Comparison of ENCODE assay signal across 1 cellular context in genomic region chr4:127963633-127964398, GRCh38.
TF ChIP-seq lines count a peak whose summit lies in the region.
"Not testable (repeated sequence)": the region's sequence is repeated elsewhere in the genome, so short reads cannot be mapped to it uniquely, and the experiment has no call there.

No MANE protein-coding gene starts in this region.

TF ChIP-seq in HepG2, 621 proteins besides CTCF, POLR2A, EP300 and RAD21:
- TF ChIP-seq FOXK2 (IDR thresholded peaks at IDR 0.05) (0 out of 2 replicates have a peak, but pooled peaks have one; percentile 25), DZIP1 (CRISPR knock-in tag; IDR thresholded peaks at IDR 0.05) (0 out of 2 replicates have a peak, but pooled peaks have one; percentile 38), CREB1 (IDR thresholded peaks at IDR 0.05) (peak; percentile 23; the same call in 1 of the 2 replicates), HOMEZ (CRISPR knock-in tag; IDR thresholded peaks at IDR 0.05; ENCODE audit: low read depth) (peak; percentile 24; the same call in 1 of the 2 replicates), ZNF691 (CRISPR knock-in tag; IDR thresholded peaks at IDR 0.05; ENCODE audit: borderline replicate concordance, low read depth) (peak; percentile 51; the same call in 1 of the 2 replicates), ZBTB26 (CRISPR knock-in tag; IDR thresholded peaks at IDR 0.05; ENCODE audit: borderline replicate concordance) (peak; percentile 42; the same call in 1 of the 2 replicates), ZBTB33 (CRISPR knock-in tag; IDR thresholded peaks at IDR 0.05) (peak; percentile 75), NFYC (CRISPR knock-in tag; IDR thresholded peaks at IDR 0.05) (peak; percentile 78), MYC (CRISPR knock-in tag; IDR thresholded peaks at IDR 0.05; ENCODE audit: borderline replicate concordance) (0 out of 2 replicates have a peak, but pooled peaks have one; percentile 24), THAP7 (CRISPR knock-in tag; IDR thresholded peaks at IDR 0.05) (0 out of 2 replicates have a peak, but pooled peaks have one; percentile 33), ZMYM2 (CRISPR knock-in tag; IDR thresholded peaks at IDR 0.05) (peak; percentile 85; the same call in 1 of the 2 replicates), ZNF747 (CRISPR knock-in tag; IDR thresholded peaks at IDR 0.05; ENCODE audit: borderline replicate concordance) (peak; percentile 57; the same call in 1 of the 2 replicates), NONO (CRISPR knock-in tag; conservative IDR thresholded peaks at IDR 0.05) (0 out of 2 replicates have a peak, but pooled peaks have one; percentile 29), POGZ (CRISPR knock-in tag; IDR thresholded peaks at IDR 0.05) (peak; percentile 78), ZNF230 (CRISPR knock-in tag; IDR thresholded peaks at IDR 0.05) (0 out of 2 replicates have a peak, but pooled peaks have one; percentile 43), ZBTB38 (CRISPR knock-in tag; IDR thresholded peaks at IDR 0.05) (peak; percentile 92), DRAP1 (CRISPR knock-in tag; IDR thresholded peaks at IDR 0.05) (peak; percentile 23; the same call in 1 of the 2 replicates), ZBTB4 (CRISPR knock-in tag; IDR thresholded peaks at IDR 0.05; ENCODE audit: borderline replicate concordance) (peak; percentile 85; the same call in 1 of the 2 replicates), SAP130 (CRISPR knock-in tag; IDR thresholded peaks at IDR 0.05; ENCODE audit: low read depth) (peak; percentile 42; the same call in 1 of the 2 replicates), MNT (IDR thresholded peaks at IDR 0.05) (0 out of 2 replicates have a peak, but pooled peaks have one; percentile 3), ZNF343 (CRISPR knock-in tag; IDR thresholded peaks at IDR 0.05) (0 out of 2 replicates have a peak, but pooled peaks have one; percentile 20), ZNF878 (CRISPR knock-in tag; IDR thresholded peaks at IDR 0.05) (0 out of 2 replicates have a peak, but pooled peaks have one; percentile 31), NFYB (CRISPR knock-in tag; IDR thresholded peaks at IDR 0.05) (peak; percentile 83), ZMYM4 (CRISPR knock-in tag; IDR thresholded peaks at IDR 0.05) (peak; percentile 92), HMGXB3 (CRISPR knock-in tag; IDR thresholded peaks at IDR 0.05; ENCODE audit: borderline replicate concordance) (peak; percentile 96), RARG (CRISPR knock-in tag; IDR thresholded peaks at IDR 0.05; ENCODE audit: low read depth) (0 out of 2 replicates have a peak, but pooled peaks have one; percentile 7), ZSCAN31 (CRISPR knock-in tag; IDR thresholded peaks at IDR 0.05; ENCODE audit: low read depth) (peak; percentile 15; the same call in 1 of the 2 replicates)
- not testable (repeated sequence) for TF ChIP-seq CREB1 (CRISPR knock-in tag; IDR thresholded peaks at IDR 0.05); NONO (IDR thresholded peaks at IDR 0.05)
